ENCODE assay signal across 16 cellular contexts in genomic region chr18:51660316-51660715, GRCh38.
DNase-seq lines count a peak whose midpoint lies in the region; ATAC-seq and TF ChIP-seq lines count a peak whose summit lies in the region.
"Had no signal": no experiment of that assay in that cellular context is flagged by ENCODE, and none has a peak within 500 bp of the region (broad histone marks: within the 10 kb centered on the region; RNA-seq: fewer than 3 reads in every experiment).

No MANE protein-coding gene starts in this region.

- H2BK120ac ChIP-seq in H9 (ENCODE audit: low read depth, low read length, poor library complexity, severe bottlenecking): no peak overlapping the region

- H2AK5ac ChIP-seq in H9 (ENCODE audit: insufficient read length, low read length): no peak overlapping the region

- H3K36me3 Mint-ChIP-seq in type B pancreatic cell (no peaks in the 10 kb centered on the region), H9 (ENCODE audit: insufficient read depth in 1 of 3, low read depth in 3 of 3) (no peaks in the 10 kb centered on the region)
- H3K36me3 Mint-ChIP-seq in stimulated activated effector memory CD8-positive, alpha-beta T cell treated with anti-CD3 and anti-CD28 coated beads, Interleukin-12 subunit alpha, Interleukin-12 subunit beta, amount 100 ng/mL, for 72 hours: no peaks in the 10 kb centered on the region

- H2BK12ac ChIP-seq in H9 (ENCODE audit: insufficient read length, low read depth, low read length): no peak overlapping the region

- no peak overlapping the region for H4K91ac ChIP-seq in H9 (ENCODE audit: insufficient read length, low read depth, low read length)

- no peaks in the 10 kb centered on the region for H3K23me2 ChIP-seq in H9 (ENCODE audit: insufficient read length, low read depth, low read length, poor library complexity, severe bottlenecking)

- no peaks in the 10 kb centered on the region for H4K20me1 ChIP-seq in H9 (ENCODE audit: control insufficient read depth, insufficient read depth, insufficient read length)

- no peak overlapping the region for H3K18ac ChIP-seq in H9 (ENCODE audit: insufficient read length, low read depth, low read length)

- H3K79me1 ChIP-seq in H9 (ENCODE audit: insufficient read depth, low read depth, low read length, poor library complexity, severe bottlenecking): no peaks in the 10 kb centered on the region

- no peak overlapping the region for H2AFZ ChIP-seq in H9 (ENCODE audit: low read length)
- H2AFZ ChIP-seq: GM23338 had no signal

- no peak for TF ChIP-seq CTCF in epithelial cell of esophagus (IDR thresholded peaks at IDR 0.05; ENCODE audit: insufficient read depth, low read depth, low read length, missing control alignments)
- no peak for TF ChIP-seq CTCF in type B pancreatic cell (conservative IDR thresholded peaks at IDR 0.05)
- no peak for TF ChIP-seq CTCF in H9 (conservative IDR thresholded peaks at IDR 0.05)

- H3K27ac ChIP-seq in H9 (ENCODE audit: insufficient read length, low read depth, low read length): no peak overlapping the region
- H3K27ac ChIP-seq: C4-2B, KMS-11 had no signal

- H3K79me2 ChIP-seq in H9 (ENCODE audit: insufficient read depth, low read length): no peaks in the 10 kb centered on the region

- H2BK5ac ChIP-seq in H9 (ENCODE audit: insufficient read length, low read length): no peak overlapping the region

- DNase-seq in SK-MEL-5 (ENCODE audit: low read depth, low spot score): peak; percentile 55
- DNase-seq in epithelial cell of esophagus (ENCODE audit: low read depth): peak; percentile 63
- no peak for DNase-seq in type B pancreatic cell (ENCODE audit: extremely low spot score, unreplicated experiment)
- no peak for DNase-seq in stimulated activated effector memory CD8-positive, alpha-beta T cell treated with anti-CD3 and anti-CD28 coated beads, Interleukin-12 subunit alpha, Interleukin-12 subunit beta, amount 100 ng/mL, for 72 hours (ENCODE audit: low spot score in 2 of 2)
- DNase-seq in H9: no peak
- no peak for DNase-seq in G401 (ENCODE audit: low spot score)
- DNase-seq: ACHN; CD4-positive, alpha-beta T cell; DMS79 treated with DMSO at 0.1 percent for 48 hours; HFFc6 had no signal

- H3K27me3 Mint-ChIP-seq in type B pancreatic cell (peaks cover 18% of the 10 kb centered on the region), H9 (ENCODE audit: low read depth) (peaks cover 4% of the 10 kb centered on the region; the same call in 1 of the 2 replicates)

- in situ Hi-C loops in SK-MEL-5 (cut with HindIII; ENCODE audit: low pct_unique_long_range_greater_than_20kb, low sequenced_read_pairs) (no loop called here), G401 (cut with HindIII; ENCODE audit: low sequenced_read_pairs) (no loop called here)

- no peak overlapping the region for H3K4me3 Mint-ChIP-seq in type B pancreatic cell
- H3K4me3 Mint-ChIP-seq in stimulated activated effector memory CD8-positive, alpha-beta T cell treated with anti-CD3 and anti-CD28 coated beads, Interleukin-12 subunit alpha, Interleukin-12 subunit beta, amount 100 ng/mL, for 72 hours: no peak overlapping the region
- H3K4me3 Mint-ChIP-seq in H9: no peak overlapping the region
- H3K4me3 Mint-ChIP-seq: CD4-positive, alpha-beta T cell; GM23338; HFFc6 had no signal

- H3K14ac ChIP-seq in H9 (ENCODE audit: insufficient read depth, low read length): no peak overlapping the region

- H3K27me3 ChIP-seq in H9 (ENCODE audit: insufficient read depth, low read length): no peaks in the 10 kb centered on the region

- H4K5ac ChIP-seq in H9 (ENCODE audit: insufficient read length, low read depth, low read length): no peak overlapping the region

- ATAC-seq in GM18868 (IDR thresholded peaks at IDR 0.05; ENCODE audit: unreplicated experiment) (peak; percentile 22), HG02798 (IDR thresholded peaks at IDR 0.05; ENCODE audit: poor library complexity, unreplicated experiment) (no peak)
- ATAC-seq in stimulated activated effector memory CD8-positive, alpha-beta T cell treated with anti-CD3 and anti-CD28 coated beads, Interleukin-12 subunit alpha, Interleukin-12 subunit beta, amount 100 ng/mL, for 72 hours: no peak
- ATAC-seq: GM23338, HCT116 had no signal

- no peak overlapping the region for H2BK20ac ChIP-seq in H9 (ENCODE audit: low read depth, low read length, poor library complexity, severe bottlenecking)

- no peak overlapping the region for H3K9ac ChIP-seq in H9 (ENCODE audit: extremely low read depth, insufficient read length, low read length)
- H3K9ac ChIP-seq: KMS-11 had no signal

- H3K4ac ChIP-seq in H9 (ENCODE audit: low read depth, low read length): no peak overlapping the region

- no peak overlapping the region for H3K4me2 ChIP-seq in H9 (ENCODE audit: insufficient read depth, insufficient read length, low read length)
- H3K4me2 ChIP-seq: GM23338, KMS-11 had no signal

- no peaks in the 10 kb centered on the region; the same call in 1 of the 2 replicates for H3K4me1 ChIP-seq in H9 (ENCODE audit: insufficient read depth, low read length)

- H2BK15ac ChIP-seq in H9 (ENCODE audit: low read depth, low read length): no peak overlapping the region

- H3T11ph ChIP-seq in H9 (ENCODE audit: low read length): no peak overlapping the region

- H3K27ac Mint-ChIP-seq in type B pancreatic cell (peak overlapping the region; percentile 3), H9 (no peak overlapping the region)
- no peak overlapping the region for H3K27ac Mint-ChIP-seq in stimulated activated effector memory CD8-positive, alpha-beta T cell treated with anti-CD3 and anti-CD28 coated beads, Interleukin-12 subunit alpha, Interleukin-12 subunit beta, amount 100 ng/mL, for 72 hours
- H3K27ac Mint-ChIP-seq: CD4-positive, alpha-beta T cell; GM23338; HFFc6 had no signal

- H4K8ac ChIP-seq in H9 (replicated peaks; ENCODE audit: insufficient read length, low read depth, low read length): no peak overlapping the region

- no CpG with 5 or more reads among the region's 2 CpGs for WGBS in H9 (ENCODE audit: extremely low coverage, insufficient read length, low lambda C conversion rate)

- H3K9me3 ChIP-seq in H9 (ENCODE audit: control insufficient read depth, low read depth, low read length): no peaks in the 10 kb centered on the region

- no peak overlapping the region for H3K56ac ChIP-seq in H9 (ENCODE audit: insufficient read length, low read depth, low read length)

- H3K23ac ChIP-seq in H9 (ENCODE audit: insufficient read length, low read depth, low read length): no peak overlapping the region

- H3K4me3 ChIP-seq in epithelial cell of esophagus (ENCODE audit: low read length): no peak overlapping the region
- H3K4me3 ChIP-seq: GM23338 had no signal

- H3K9me3 Mint-ChIP-seq in type B pancreatic cell: no peaks in the 10 kb centered on the region
- H3K9me3 Mint-ChIP-seq in stimulated activated effector memory CD8-positive, alpha-beta T cell treated with anti-CD3 and anti-CD28 coated beads, Interleukin-12 subunit alpha, Interleukin-12 subunit beta, amount 100 ng/mL, for 72 hours: no peaks in the 10 kb centered on the region
- no peaks in the 10 kb centered on the region for H3K9me3 Mint-ChIP-seq in H9
- H3K9me3 Mint-ChIP-seq: CD4-positive, alpha-beta T cell; GM23338 had no signal

- H3K4me1 Mint-ChIP-seq in type B pancreatic cell (ENCODE audit: unreplicated experiment): peaks cover 9% of the 10 kb centered on the region
- no peaks in the 10 kb centered on the region for H3K4me1 Mint-ChIP-seq in stimulated activated effector memory CD8-positive, alpha-beta T cell treated with anti-CD3 and anti-CD28 coated beads, Interleukin-12 subunit alpha, Interleukin-12 subunit beta, amount 100 ng/mL, for 72 hours
- H3K4me1 Mint-ChIP-seq in H9: peaks cover 31% of the 10 kb centered on the region in 2 experiments

Comparison
In these comparisons a context has a peak if more than half of its experiments do, and no peak if none do; other contexts are left out.
1. DNase-seq: peak in SK-MEL-5 (single experiment) and epithelial cell of esophagus (single experiment); none in type B pancreatic cell (single experiment), stimulated activated effector memory CD8-positive, alpha-beta T cell treated with anti-CD3 and anti-CD28 coated beads, Interleukin-12 subunit alpha, Interleukin-12 subunit beta, amount 100 ng/mL, for 72 hours (0 of 2), H9 (single experiment) and G401 (single experiment).